ENCODE assay signal across 9 cellular contexts in the genomic region with DNA sequence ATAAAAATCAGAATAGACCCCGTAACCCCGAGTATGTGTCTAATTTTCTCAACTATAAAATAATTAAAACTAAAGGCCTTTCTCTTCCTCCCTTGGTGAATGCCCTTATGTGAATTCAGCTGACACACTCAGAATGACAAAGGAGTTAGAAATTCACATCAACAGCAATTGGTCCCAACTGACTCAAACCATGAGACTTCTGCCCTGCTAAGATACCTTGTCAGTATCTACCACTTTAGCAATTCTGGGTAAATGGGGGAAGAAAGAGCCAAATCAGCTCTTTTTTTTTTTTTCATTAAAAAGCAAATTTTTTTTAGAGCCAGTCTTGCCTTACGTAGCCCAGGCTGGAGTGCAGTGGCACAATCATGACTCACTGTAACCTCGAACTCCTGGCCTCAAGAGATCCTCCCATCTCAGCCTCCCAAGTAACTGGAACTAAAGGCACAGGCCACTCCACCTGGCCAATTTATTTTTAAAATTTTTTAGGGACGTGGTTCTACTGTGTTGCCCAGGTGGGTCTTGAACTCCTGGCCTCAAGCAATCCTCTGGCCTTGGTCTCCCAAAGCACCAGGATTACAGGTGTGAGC. TPM values are rescaled to one million over a fixed set of nuclear protein-coding genes. Genes with fewer than 3 reads are reported as not detected.
DNase-seq lines count a peak whose midpoint lies in the region; ATAC-seq and TF ChIP-seq lines count a peak whose summit lies in the region.
"Had no signal": no experiment of that assay in that cellular context is flagged by ENCODE, and none has a peak within 500 bp of the region (broad histone marks: within the 10 kb centered on the region; RNA-seq: fewer than 3 reads in every experiment).

No MANE protein-coding gene starts in this region.

- H4K20me1 ChIP-seq in BLaER1 = peaks cover 26% of the 10 kb centered on the region

- H3K9me3 ChIP-seq in BLaER1 = no peaks in the 10 kb centered on the region
- no peaks in the 10 kb centered on the region for H3K9me3 ChIP-seq in MG63
- no peaks in the 10 kb centered on the region for H3K9me3 ChIP-seq in aorta (ENCODE audit: control insufficient read depth, low read length)

- peak overlapping the region; percentile 75; the same call in 1 of the 2 replicates for H3K4me2 ChIP-seq in BLaER1

- ATAC-seq in HG03432 (IDR thresholded peaks at IDR 0.05; ENCODE audit: unreplicated experiment) = no peak
- ATAC-seq in aorta (ENCODE audit: low FRiP score) = no peak

- H3K4me3 ChIP-seq in BLaER1 (no peak overlapping the region), MG63 (peak overlapping the region; percentile 53), dorsolateral prefrontal cortex (peak overlapping the region in 12 of 59 donors; percentile 74 to 91 (median 78)), aorta (ENCODE audit: low read length in 2 of 2) (no peak overlapping the region)

- peaks cover 40% of the 10 kb centered on the region for H3K4me1 ChIP-seq in BLaER1
- peaks cover 2 to 5% of the 10 kb centered on the region in 2 donors for H3K4me1 ChIP-seq in aorta (ENCODE audit: control insufficient read depth in 1 of 2, insufficient read depth in 2 of 2, low read length in 2 of 2)

- H3K4me3 Mint-ChIP-seq in nephron progenitor cell = peak overlapping the region; percentile 87

- no peaks in the 10 kb centered on the region for H3K9me3 Mint-ChIP-seq in nephron progenitor cell

- peaks cover 13% of the 10 kb centered on the region for H3K36me3 Mint-ChIP-seq in nephron progenitor cell (ENCODE audit: low read depth)

- H3K27me3 ChIP-seq in BLaER1 (no peaks in the 10 kb centered on the region), MG63 (no peaks in the 10 kb centered on the region), dorsolateral prefrontal cortex (no peaks in the 10 kb centered on the region), aorta (ENCODE audit: control insufficient read depth in 1 of 2, insufficient read depth in 2 of 2, low read length in 1 of 2) (no peaks in the 10 kb centered on the region)

- H3K9ac ChIP-seq in BLaER1 = no peak overlapping the region

- H3K27ac ChIP-seq in BLaER1 (no peak overlapping the region), dorsolateral prefrontal cortex (peak overlapping the region in 47 of 59 donors; percentile 11 to 98 (median 95)), aorta (ENCODE audit: low read depth in 1 of 2, low read length in 2 of 2) (peak overlapping the region in 1 of 2 donors; percentile 67)

- H3K36me3 ChIP-seq in BLaER1 = peaks cover 9% of the 10 kb centered on the region
- peaks cover 10% of the 10 kb centered on the region for H3K36me3 ChIP-seq in MG63
- H3K36me3 ChIP-seq in aorta (ENCODE audit: control insufficient read depth in 1 of 2, insufficient read depth in 2 of 2, low read length in 1 of 2) = no peaks in the 10 kb centered on the region

- H3K27me3 Mint-ChIP-seq in nephron progenitor cell (ENCODE audit: low read depth, poor library complexity) = peaks cover 3% of the 10 kb centered on the region

- H3K4me1 Mint-ChIP-seq in nephron progenitor cell = peaks cover 39% of the 10 kb centered on the region

- TF ChIP-seq CTCF in dorsolateral prefrontal cortex (IDR thresholded peaks at IDR 0.05 in 54 of 56, conservative IDR thresholded peaks at IDR 0.05 in 2 of 56; ENCODE audit: low read depth in 1 of 56, partially characterized antibody in 56 of 56) (no peak), nephron progenitor cell (IDR thresholded peaks at IDR 0.05) (no peak)

- no peak overlapping the region for H3K27ac Mint-ChIP-seq in nephron progenitor cell

- no peak for DNase-seq in MG63
- no peak for DNase-seq in dorsolateral prefrontal cortex
- DNase-seq in nephron progenitor cell = no peak
- DNase-seq in aorta = no peak
- DNase-seq in 8988T = no peak
- no peak for DNase-seq in NCI-H1436 treated with DMSO at 0.1 percent for 48 hours (lab: John Stamatoyannopoulos, UW)
- DNase-seq: KBM-7 had no signal

- WGBS in aorta, 2 donors = 95 to 96% methylated on average over 5 of the region's 5 CpGs

- intact Hi-C loops in dorsolateral prefrontal cortex (cut with DNase I) = loop anchor here (10.0 kb wide), 3 partner anchors 159 to 1429 kb away; a partner anchor contains a TSS
- intact Hi-C loops in aorta (cut with DNase I) = loop anchor here (2.0 to 10.0 kb wide), 3 partner anchors 15 to 159 kb away; no protein-coding TSS in a partner anchor

RNA-seq across cellular contexts. Expression of a gene that starts 1.7 kb away (rescaled TPM):
- 45.1 and 103 TPM in 2 replicates for total RNA-seq in MG63 (2014; rRNA removed; shearing (Covaris generic); ENCODE audit: low replicate concordance)
- total RNA-seq in dorsolateral prefrontal cortex = 100 to 1,000 TPM in 16 of 120 experiments, 10 to 100 TPM in 104; 63.4 to 122 (median 88.2) TPM
- total RNA-seq in aorta = 100 to 1,000 TPM; 119 to 121 TPM
- polyA plus RNA-seq in aorta = 10 to 100 TPM; 36.6 to 38.4 TPM
